ENCODE assay signal across 30 cellular contexts in genomic region chr10:20922461-20922860, GRCh38. TPM values are rescaled to one million over a fixed set of nuclear protein-coding genes. Genes with fewer than 3 reads are reported as not detected.
"Had no signal": no experiment of that assay in that cellular context is flagged by ENCODE, and none has a peak within 500 bp of the region (broad histone marks: within the 10 kb centered on the region; RNA-seq: fewer than 3 reads in every experiment).

No MANE protein-coding gene starts in this region.

- H3K27me3 Mint-ChIP-seq: activated CD4-positive, alpha-beta memory T cell treated with anti-CD3 and anti-CD28 coated beads for 36 hours; activated CD4-positive, alpha-beta T cell treated with anti-CD3 and anti-CD28 coated beads, Interleukin-2, amount 10 ng/mL, durations not matched to agents 24 days and 14 days; activated naive CD8-positive, alpha-beta T cell treated with anti-CD3 and anti-CD28 coated beads for 36 hours; effector memory CD8-positive, alpha-beta T cell; stimulated activated naive B cell treated with anti-CD40 and anti-IgM and Interleukin-4, amounts not matched to agents 10 μg/mL and 1 μg/mL and 100 μg/mL, for 72 hours had no signal

- DNase-seq: activated CD4-positive, alpha-beta memory T cell treated with anti-CD3 and anti-CD28 coated beads for 36 hours; activated CD4-positive, alpha-beta T cell treated with anti-CD3 and anti-CD28 coated beads, Interleukin-2, amount 10 ng/mL, durations not matched to agents 24 days and 14 days; activated CD4-positive, CD25-positive, alpha-beta regulatory T cell treated with anti-CD3 and anti-CD28 coated beads, Interleukin-2, amount 50 U/mL, for 72 hours; activated CD8-positive, alpha-beta memory T cell treated with anti-CD3 and anti-CD28 coated beads, Interleukin-2, amount 50 U/mL, for 4 hours; activated effector memory CD4-positive, alpha-beta T cell treated with anti-CD3 and anti-CD28 coated beads, Interleukin-2, amount 50 U/mL, for 16 hours; activated naive CD4-positive, alpha-beta T cell treated with anti-CD3 and anti-CD28 coated beads for 36 hours; activated naive CD8-positive, alpha-beta T cell treated with anti-CD3 and anti-CD28 coated beads for 36 hours; activated T-cell treated with anti-CD3 and anti-CD28 coated beads, Interleukin-2, amount 50 U/mL, for 1 hour; adrenal gland; aorta; body of pancreas; cortex of kidney; effector memory CD8-positive, alpha-beta T cell; foreskin fibroblast; heart left ventricle; hypothalamus; immature natural killer cell; kidney; naive B cell; occipital lobe; right cardiac atrium; stimulated activated CD4-positive, alpha-beta T cell treated with anti-CD3 and anti-CD28 coated beads, Interleukin-15, amount 100 ng/mL, for 24 hours; stimulated activated CD4-positive, alpha-beta T cell treated with anti-CD3 and anti-CD28 coated beads, Interleukin-2, amount 100 ng/mL, for 24 hours; stimulated activated naive B cell treated with anti-CD40 and anti-IgM and Interleukin-4, amounts not matched to agents 10 μg/mL and 1 μg/mL and 100 μg/mL, for 72 hours; stomach; thyroid gland; upper lobe of right lung had no signal

- ATAC-seq: body of pancreas; effector memory CD8-positive, alpha-beta T cell; heart left ventricle; right cardiac atrium; stimulated activated naive B cell treated with anti-CD40 and anti-IgM and Interleukin-4, amounts not matched to agents 10 μg/mL and 1 μg/mL and 100 μg/mL, for 72 hours; upper lobe of right lung had no signal

- H3K36me3 Mint-ChIP-seq: activated CD4-positive, alpha-beta memory T cell treated with anti-CD3 and anti-CD28 coated beads for 36 hours; activated naive CD8-positive, alpha-beta T cell treated with anti-CD3 and anti-CD28 coated beads for 36 hours; immature natural killer cell; mesothelial cell of epicardium; naive B cell; neural progenitor cell; stimulated activated naive B cell treated with anti-CD40 and anti-IgM and Interleukin-4, amounts not matched to agents 10 μg/mL and 1 μg/mL and 100 μg/mL, for 72 hours had no signal

- H3K9me3 Mint-ChIP-seq: activated CD4-positive, alpha-beta memory T cell treated with anti-CD3 and anti-CD28 coated beads for 36 hours; activated CD4-positive, alpha-beta T cell treated with anti-CD3 and anti-CD28 coated beads, Interleukin-2, amount 10 ng/mL, durations not matched to agents 24 days and 14 days; activated naive CD4-positive, alpha-beta T cell treated with anti-CD3 and anti-CD28 coated beads for 36 hours; activated naive CD8-positive, alpha-beta T cell treated with anti-CD3 and anti-CD28 coated beads for 36 hours; activated T-helper 1 cell treated with anti-CD3 and anti-CD28 coated beads, Interleukin-12 subunit alpha, Interleukin-12 subunit beta, Interleukin-2, Interleukin-4 antibody, amounts not matched to agents 30 ng/mL and 10 ng/mL and 1 ng/mL, durations not matched to agents 14 hours and 24 hours and 36 hours; mesothelial cell of epicardium; neural progenitor cell had no signal

- H3K4me1 Mint-ChIP-seq: activated CD4-positive, alpha-beta T cell treated with anti-CD3 and anti-CD28 coated beads, Interleukin-2, amount 10 ng/mL, durations not matched to agents 24 days and 14 days; activated naive CD8-positive, alpha-beta T cell treated with anti-CD3 and anti-CD28 coated beads for 36 hours; immature natural killer cell; naive B cell; stimulated activated naive B cell treated with anti-CD40 and anti-IgM and Interleukin-4, amounts not matched to agents 10 μg/mL and 1 μg/mL and 100 μg/mL, for 72 hours had no signal

- H3K27ac Mint-ChIP-seq: activated CD4-positive, alpha-beta memory T cell treated with anti-CD3 and anti-CD28 coated beads for 36 hours; activated CD4-positive, alpha-beta T cell treated with anti-CD3 and anti-CD28 coated beads, Interleukin-2, amount 10 ng/mL, durations not matched to agents 24 days and 14 days; activated naive CD4-positive, alpha-beta T cell treated with anti-CD3 and anti-CD28 coated beads for 36 hours; activated naive CD8-positive, alpha-beta T cell treated with anti-CD3 and anti-CD28 coated beads for 36 hours; activated T-helper 1 cell treated with anti-CD3 and anti-CD28 coated beads, Interleukin-12 subunit alpha, Interleukin-12 subunit beta, Interleukin-2, Interleukin-4 antibody, amounts not matched to agents 30 ng/mL and 10 ng/mL and 1 ng/mL, durations not matched to agents 14 hours and 24 hours and 36 hours; effector memory CD8-positive, alpha-beta T cell; immature natural killer cell; mesothelial cell of epicardium; naive B cell; neural progenitor cell; stimulated activated naive B cell treated with anti-CD40 and anti-IgM and Interleukin-4, amounts not matched to agents 10 μg/mL and 1 μg/mL and 100 μg/mL, for 72 hours had no signal

- H3K4me3 Mint-ChIP-seq: activated CD4-positive, alpha-beta memory T cell treated with anti-CD3 and anti-CD28 coated beads for 36 hours; activated CD4-positive, alpha-beta T cell treated with anti-CD3 and anti-CD28 coated beads, Interleukin-2, amount 10 ng/mL, durations not matched to agents 24 days and 14 days; activated naive CD4-positive, alpha-beta T cell treated with anti-CD3 and anti-CD28 coated beads for 36 hours; activated naive CD8-positive, alpha-beta T cell treated with anti-CD3 and anti-CD28 coated beads for 36 hours; activated T-helper 1 cell treated with anti-CD3 and anti-CD28 coated beads, Interleukin-12 subunit alpha, Interleukin-12 subunit beta, Interleukin-2, Interleukin-4 antibody, amounts not matched to agents 30 ng/mL and 10 ng/mL and 1 ng/mL, durations not matched to agents 14 hours and 24 hours and 36 hours; effector memory CD8-positive, alpha-beta T cell; immature natural killer cell; mesothelial cell of epicardium; naive B cell; neural progenitor cell; stimulated activated naive B cell treated with anti-CD40 and anti-IgM and Interleukin-4, amounts not matched to agents 10 μg/mL and 1 μg/mL and 100 μg/mL, for 72 hours had no signal

RNA-seq across cellular contexts. Expression of gene NEBL, which starts 25.4 kb away (rescaled TPM):
- total RNA-seq: activated CD4-positive, alpha-beta memory T cell treated with anti-CD3 and anti-CD28 coated beads for 36 hours had no signal
